ENCODE assay signal across 15 cellular contexts in the genomic region with DNA sequence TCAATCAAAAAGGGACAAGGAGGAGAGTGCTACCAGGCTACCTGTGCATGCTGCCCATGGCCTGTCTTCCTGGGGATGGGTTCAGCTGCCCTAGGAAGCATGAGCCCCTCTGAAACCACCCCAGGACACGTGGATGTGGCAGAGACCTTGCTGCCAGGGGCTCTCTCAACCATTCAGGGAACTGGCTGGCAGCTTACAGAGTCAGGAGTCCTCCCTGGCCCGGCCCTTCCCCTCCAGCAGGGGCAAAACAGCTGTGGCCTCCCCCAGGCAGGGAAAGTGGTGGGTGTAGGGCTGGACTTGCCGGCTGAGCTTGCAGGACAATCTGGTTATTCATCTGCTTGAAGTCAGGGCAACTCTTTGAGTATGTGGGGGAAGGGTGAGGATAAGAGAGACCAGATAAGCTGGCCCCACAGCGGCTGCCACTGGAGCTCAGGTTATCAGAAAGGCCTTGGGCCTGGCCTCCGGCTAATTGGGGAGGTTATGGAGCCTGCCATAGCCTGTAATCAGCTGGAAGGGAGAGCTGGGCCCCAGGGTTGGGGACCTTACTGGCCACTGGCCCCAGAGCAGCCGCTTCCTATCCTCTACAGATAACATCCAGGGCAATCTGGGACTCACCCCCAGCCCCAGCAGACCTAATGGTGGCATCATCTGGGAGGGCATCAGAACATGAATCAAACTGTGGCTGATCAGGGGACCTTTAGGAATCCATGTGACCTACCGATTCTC. TPM values are rescaled to one million over a fixed set of nuclear protein-coding genes. Genes with fewer than 3 reads are reported as not detected.
DNase-seq lines count a peak whose midpoint lies in the region; ATAC-seq and TF ChIP-seq lines count a peak whose summit lies in the region.
"Had no signal": no experiment of that assay in that cellular context is flagged by ENCODE, and none has a peak within 500 bp of the region (broad histone marks: within the 10 kb centered on the region; RNA-seq: fewer than 3 reads in every experiment).

No MANE protein-coding gene starts in this region.

- H4K91ac ChIP-seq in mesenchymal stem cell (ENCODE audit: low read length), result peak overlapping the region; percentile 80

- no peak overlapping the region for H2AK5ac ChIP-seq in mesenchymal stem cell (ENCODE audit: low read length, severe bottlenecking)

- intact Hi-C loops in ascending aorta (cut with DNase I), result loop anchor here (5.0 kb wide), 3 partner anchors 267 to 672 kb away; no protein-coding TSS in a partner anchor
- intact Hi-C loops in naive thymus-derived CD4-positive, alpha-beta T cell (cut with micrococcal nuclease), result no loop called here

- H3K4me3 ChIP-seq in ascending aorta (no peak overlapping the region), mesenchymal stem cell (ENCODE audit: insufficient read depth in 1 of 2, low read depth in 1 of 2, low read length in 2 of 2) (no peak overlapping the region)
- no peak overlapping the region for H3K4me3 ChIP-seq in naive thymus-derived CD4-positive, alpha-beta T cell (ENCODE audit: low read length)
- H3K4me3 ChIP-seq: testis had no signal

- no peak overlapping the region for H3K4me3 Mint-ChIP-seq in activated T-cell treated with anti-CD3 and anti-CD28 coated beads, Interleukin-2, amount 50 U/mL, for 72 hours
- H3K4me3 Mint-ChIP-seq in naive thymus-derived CD4-positive, alpha-beta T cell, result no peak overlapping the region
- H3K4me3 Mint-ChIP-seq: activated naive CD8-positive, alpha-beta T cell treated with anti-CD3 and anti-CD28 coated beads, Interleukin-2, amount 10 ng/mL, durations not matched to agents 7 days and 5 days; T-helper 17 cell had no signal

- H3K4me1 ChIP-seq in ascending aorta (peaks cover 0 to 7% of the 10 kb centered on the region in 2 donors), mesenchymal stem cell (ENCODE audit: control insufficient read depth, insufficient read depth, low read depth, low read length) (peaks cover 32% of the 10 kb centered on the region)
- peaks cover 0 to 17% of the 10 kb centered on the region in 2 donors for H3K4me1 ChIP-seq in naive thymus-derived CD4-positive, alpha-beta T cell (ENCODE audit: control insufficient read depth in 2 of 2, insufficient read depth in 2 of 2, low read length in 2 of 2)

- DNase-seq in stimulated activated CD4-positive, alpha-beta T cell treated with anti-CD3 and anti-CD28 coated beads, Interleukin-15, amount 100 ng/mL, for 24 hours, result peak; percentile 1
- no peak for DNase-seq in stimulated activated CD4-positive, alpha-beta T cell treated with anti-CD3 and anti-CD28 coated beads, Interleukin-1b, Interleukin-23, amount 100 ng/mL, for 48 hours
- DNase-seq in ascending aorta (ENCODE audit: low spot score in 2 of 2) (no peak), mesenchymal stem cell (peak; percentile 35), hypothalamus (lab: John Stamatoyannopoulos, UW) (no peak)
- no peak for DNase-seq in activated T-cell treated with anti-CD3 and anti-CD28 coated beads, Interleukin-2, amount 50 U/mL, for 72 hours
- DNase-seq in naive thymus-derived CD4-positive, alpha-beta T cell, result no peak
- DNase-seq: activated naive CD8-positive, alpha-beta T cell treated with anti-CD3 and anti-CD28 coated beads, Interleukin-2, amount 10 ng/mL, durations not matched to agents 7 days and 5 days; GF-D8; NCI-H1105; T-helper 17 cell; testis had no signal

- peak overlapping the region in 1 of 2 experiments; percentile 18 for H3K23ac ChIP-seq in mesenchymal stem cell (ENCODE audit: low read length in 2 of 2)

- peak overlapping the region; percentile 65 to 79 for H3K18ac ChIP-seq in mesenchymal stem cell (ENCODE audit: low read depth in 1 of 2, low read length in 2 of 2)

- H3K27ac ChIP-seq in ascending aorta, result peak overlapping the region; percentile 92 to 94
- no peak overlapping the region for H3K27ac ChIP-seq in mesenchymal stem cell (ENCODE audit: low read length, poor library complexity, severe bottlenecking)
- H3K27ac ChIP-seq in naive thymus-derived CD4-positive, alpha-beta T cell (ENCODE audit: low read depth, low read length), result no peak overlapping the region

- no peak overlapping the region for H2AFZ ChIP-seq in mesenchymal stem cell (ENCODE audit: low read depth, low read length)

- peak overlapping the region; percentile 44 for H2BK15ac ChIP-seq in mesenchymal stem cell (ENCODE audit: low read depth, poor library complexity, severe bottlenecking)

- no peak overlapping the region for H3K4me2 ChIP-seq in mesenchymal stem cell (ENCODE audit: low read length, poor library complexity, severe bottlenecking)

- peak overlapping the region; percentile 30 to 59 for H2BK12ac ChIP-seq in mesenchymal stem cell (ENCODE audit: low read length in 2 of 2)

- peaks cover 16% of the 10 kb centered on the region for H3K4me1 Mint-ChIP-seq in activated T-cell treated with anti-CD3 and anti-CD28 coated beads, Interleukin-2, amount 50 U/mL, for 72 hours (ENCODE audit: low read depth)
- H3K4me1 Mint-ChIP-seq in naive thymus-derived CD4-positive, alpha-beta T cell, result peaks cover 10 to 19% (median 17%) of the 10 kb centered on the region in 7 donors

- H4K8ac ChIP-seq in mesenchymal stem cell (ENCODE audit: low read length), result peak overlapping the region; percentile 45

- H3K4ac ChIP-seq in mesenchymal stem cell (ENCODE audit: low read depth in 1 of 2, low read length in 2 of 2), result peak overlapping the region; percentile 13 to 27

- H3K36me3 Mint-ChIP-seq in activated T-cell treated with anti-CD3 and anti-CD28 coated beads, Interleukin-2, amount 50 U/mL, for 72 hours (ENCODE audit: insufficient read depth in 2 of 2), result peaks cover 0 to 4% of the 10 kb centered on the region in 2 donors
- H3K36me3 Mint-ChIP-seq in naive thymus-derived CD4-positive, alpha-beta T cell, result peaks cover 0 to 12% (median 0%) of the 10 kb centered on the region in 5 donors
- H3K36me3 Mint-ChIP-seq: activated naive CD8-positive, alpha-beta T cell treated with anti-CD3 and anti-CD28 coated beads, Interleukin-2, amount 10 ng/mL, durations not matched to agents 7 days and 5 days had no signal

- H3K9ac ChIP-seq in mesenchymal stem cell (ENCODE audit: low read length), result no peak overlapping the region

- H3K36me3 ChIP-seq in ascending aorta (no peaks in the 10 kb centered on the region), mesenchymal stem cell (ENCODE audit: control insufficient read depth in 1 of 2, insufficient read depth in 2 of 2, low read depth in 1 of 2, low read length in 2 of 2) (no peaks in the 10 kb centered on the region)
- no peaks in the 10 kb centered on the region for H3K36me3 ChIP-seq in naive thymus-derived CD4-positive, alpha-beta T cell (ENCODE audit: control insufficient read depth in 2 of 3, insufficient read depth in 3 of 3, low read length in 3 of 3)

- WGBS in mesenchymal stem cell, result 56% methylated on average over 7 of the region's 7 CpGs

- no peaks in the 10 kb centered on the region for H3K79me1 ChIP-seq in mesenchymal stem cell (replicated peaks; ENCODE audit: low read length, poor library complexity, severe bottlenecking)

- no peaks in the 10 kb centered on the region for H3K9me3 ChIP-seq in ascending aorta
- no peaks in the 10 kb centered on the region for H3K9me3 ChIP-seq in mesenchymal stem cell (ENCODE audit: control insufficient read depth, low read length)
- no peaks in the 10 kb centered on the region for H3K9me3 ChIP-seq in naive thymus-derived CD4-positive, alpha-beta T cell (ENCODE audit: control insufficient read depth in 2 of 3, low read length in 3 of 3)
- H3K9me3 ChIP-seq: testis had no signal

- POLR2A ChIA-PET in naive thymus-derived CD4-positive, alpha-beta T cell (lab: Charles Lee), result no interaction called here

- no peak overlapping the region for H2BK5ac ChIP-seq in mesenchymal stem cell (ENCODE audit: low read depth, low read length, poor library complexity, severe bottlenecking)

- ATAC-seq in activated T-cell treated with anti-CD3 and anti-CD28 coated beads, Interleukin-2, amount 50 U/mL, for 72 hours (replicated peaks in 1 of 2), result no peak
- ATAC-seq in HG03139 (IDR thresholded peaks at IDR 0.05; ENCODE audit: unreplicated experiment), result no peak
- ATAC-seq in naive thymus-derived CD4-positive, alpha-beta T cell, result no peak

- H3K14ac ChIP-seq in mesenchymal stem cell (ENCODE audit: low read length in 2 of 2), result no peak overlapping the region

- no peak for TF ChIP-seq CTCF in ascending aorta (IDR thresholded peaks at IDR 0.05)

- CTCF ChIA-PET in naive thymus-derived CD4-positive, alpha-beta T cell (lab: Charles Lee), result no interaction called here

- H3K27me3 ChIP-seq in ascending aorta, result no peaks in the 10 kb centered on the region
- peaks cover 0 to 51% of the 10 kb centered on the region in 2 experiments for H3K27me3 ChIP-seq in mesenchymal stem cell (ENCODE audit: control insufficient read depth in 1 of 2, insufficient read depth in 1 of 2, low read length in 2 of 2)
- peaks cover 0 to 10% of the 10 kb centered on the region in 2 donors for H3K27me3 ChIP-seq in naive thymus-derived CD4-positive, alpha-beta T cell (ENCODE audit: control insufficient read depth in 2 of 2, insufficient read depth in 2 of 2, low read length in 2 of 2)
- H3K27me3 ChIP-seq: testis had no signal

- no peak overlapping the region for H3K27ac Mint-ChIP-seq in activated T-cell treated with anti-CD3 and anti-CD28 coated beads, Interleukin-2, amount 50 U/mL, for 72 hours
- H3K27ac Mint-ChIP-seq in naive thymus-derived CD4-positive, alpha-beta T cell, result peak overlapping the region in 1 of 9 donors; percentile 45
- H3K27ac Mint-ChIP-seq: activated naive CD8-positive, alpha-beta T cell treated with anti-CD3 and anti-CD28 coated beads, Interleukin-2, amount 10 ng/mL, durations not matched to agents 7 days and 5 days; T-helper 17 cell had no signal

- H3K9me3 Mint-ChIP-seq in activated T-cell treated with anti-CD3 and anti-CD28 coated beads, Interleukin-2, amount 50 U/mL, for 72 hours, result no peaks in the 10 kb centered on the region
- peaks cover 0 to 4% (median 0%) of the 10 kb centered on the region in 11 donors for H3K9me3 Mint-ChIP-seq in naive thymus-derived CD4-positive, alpha-beta T cell
- H3K9me3 Mint-ChIP-seq: activated naive CD8-positive, alpha-beta T cell treated with anti-CD3 and anti-CD28 coated beads, Interleukin-2, amount 10 ng/mL, durations not matched to agents 7 days and 5 days had no signal

- peaks cover 34% of the 10 kb centered on the region for H3K27me3 Mint-ChIP-seq in activated T-cell treated with anti-CD3 and anti-CD28 coated beads, Interleukin-2, amount 50 U/mL, for 72 hours (ENCODE audit: low read depth)
- peaks cover 27 to 44% (median 40%) of the 10 kb centered on the region in 5 donors for H3K27me3 Mint-ChIP-seq in naive thymus-derived CD4-positive, alpha-beta T cell

- no peak overlapping the region for H2BK120ac ChIP-seq in mesenchymal stem cell (ENCODE audit: low read depth, low read length)

RNA-seq across cellular contexts. Expression of gene TBX2, which starts 5.6 kb away (rescaled TPM):
- 100 TPM for total RNA-seq in ascending aorta
- 118 TPM for polyA plus RNA-seq in mesenchymal stem cell (2013, experiment 1 of 2)
- polyA plus RNA-seq in mesenchymal stem cell (2013, experiment 2 of 2), result 123 TPM
- total RNA-seq in activated T-cell treated with anti-CD3 and anti-CD28 coated beads, Interleukin-2, amount 50 U/mL, for 72 hours, result under 1 TPM; 0.10 to 0.44 TPM
- not detected for total RNA-seq in naive thymus-derived CD4-positive, alpha-beta T cell
- polyA plus RNA-seq in naive thymus-derived CD4-positive, alpha-beta T cell, result not detected
- total RNA-seq: activated naive CD8-positive, alpha-beta T cell treated with anti-CD3 and anti-CD28 coated beads, Interleukin-2, amount 10 ng/mL, durations not matched to agents 7 days and 5 days had no signal

RNA-seq across cellular contexts. Expression of gene TBX4, which starts 58.2 kb away (rescaled TPM):
- total RNA-seq in ascending aorta, result not detected
- not detected for polyA plus RNA-seq in mesenchymal stem cell (2013, experiment 1 of 2)
- not detected for polyA plus RNA-seq in mesenchymal stem cell (2013, experiment 2 of 2)
- not detected for total RNA-seq in activated T-cell treated with anti-CD3 and anti-CD28 coated beads, Interleukin-2, amount 50 U/mL, for 72 hours
- not detected for total RNA-seq in naive thymus-derived CD4-positive, alpha-beta T cell
- polyA plus RNA-seq in naive thymus-derived CD4-positive, alpha-beta T cell, result not detected
- total RNA-seq: activated naive CD8-positive, alpha-beta T cell treated with anti-CD3 and anti-CD28 coated beads, Interleukin-2, amount 10 ng/mL, durations not matched to agents 7 days and 5 days; HT1080; lung microvascular endothelial cell; T-helper 17 cell had no signal

Comparison
In these comparisons a context has a peak if more than half of its experiments do, and no peak if none do; other contexts are left out.
1. DNase-seq: peak in stimulated activated CD4-positive, alpha-beta T cell treated with anti-CD3 and anti-CD28 coated beads, Interleukin-15, amount 100 ng/mL, for 24 hours (single experiment) and mesenchymal stem cell (single experiment); none in stimulated activated CD4-positive, alpha-beta T cell treated with anti-CD3 and anti-CD28 coated beads, Interleukin-1b, Interleukin-23, amount 100 ng/mL, for 48 hours (single experiment), ascending aorta (0 of 2), activated T-cell treated with anti-CD3 and anti-CD28 coated beads, Interleukin-2, amount 50 U/mL, for 72 hours (0 of 2), naive thymus-derived CD4-positive, alpha-beta T cell (0 of 9) and hypothalamus (0 of 51).
2. H3K27ac ChIP-seq: peak in ascending aorta (2 of 2); none in mesenchymal stem cell (single experiment) and naive thymus-derived CD4-positive, alpha-beta T cell (single experiment).
3. RNA of gene TBX2, which starts 5.6 kb away (total RNA-seq): 100 TPM in ascending aorta (single experiment); 0.10 to 0.44 TPM in activated T-cell treated with anti-CD3 and anti-CD28 coated beads, Interleukin-2, amount 50 U/mL, for 72 hours and not detected in naive thymus-derived CD4-positive, alpha-beta T cell; every median in the first group is over 10 times any median in the second.